ENCODE assay signal across 23 cellular contexts in the genomic region with DNA sequence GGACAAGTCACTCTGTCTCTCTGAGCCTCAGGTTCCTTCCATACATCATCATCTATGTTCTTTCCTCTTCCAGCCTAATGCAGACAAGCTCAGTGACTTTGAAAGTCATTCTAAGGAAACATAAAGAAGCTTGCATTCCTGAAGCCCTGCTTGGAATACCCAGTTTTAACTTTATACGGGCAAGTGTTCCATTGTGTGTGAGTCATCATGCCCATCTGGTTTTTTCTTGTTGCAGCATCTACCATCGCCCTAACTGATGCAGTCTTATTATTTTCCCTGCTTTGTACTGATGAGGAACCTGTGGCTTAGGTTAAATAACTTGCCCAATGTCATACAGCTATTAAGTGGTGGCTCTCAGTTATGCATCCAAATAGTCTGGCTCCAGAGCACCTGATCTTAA.
"Had no signal": no experiment of that assay in that cellular context is flagged by ENCODE, and none has a peak within 500 bp of the region (broad histone marks: within the 10 kb centered on the region; RNA-seq: fewer than 3 reads in every experiment).

No MANE protein-coding gene starts in this region.

- H3K4me2 ChIP-seq: hepatocyte had no signal

- H3K27me3 ChIP-seq: esophagus squamous epithelium, gastroesophageal sphincter, hepatocyte had no signal

- H3K4me3 ChIP-seq: coronary artery, dorsolateral prefrontal cortex, esophagus squamous epithelium, gastroesophageal sphincter, heart left ventricle, hepatocyte, left lung, lower lobe of right lung, mucosa of descending colon had no signal

- H3K27ac ChIP-seq: coronary artery, dorsolateral prefrontal cortex, esophagus squamous epithelium, gastroesophageal sphincter, heart left ventricle, hepatocyte, left lung, lower lobe of right lung had no signal

- H2AFZ ChIP-seq: hepatocyte had no signal

- DNase-seq: dermis blood vessel endothelial cell; dorsolateral prefrontal cortex; effector CD4-positive, alpha-beta T cell; effector memory CD4-positive, alpha-beta T cell; esophagus squamous epithelium; foreskin fibroblast; heart left ventricle; hypothalamus; immature natural killer cell; islet precursor cell; left cardiac atrium; left lung; left ventricle myocardium superior; lower lobe of right lung; mesenchymal stem cell; mucosa of descending colon; naive B cell had no signal

- H3K4me1 ChIP-seq: esophagus squamous epithelium, gastroesophageal sphincter, heart left ventricle, left lung, lower lobe of right lung had no signal

- H3K9me3 ChIP-seq: esophagus squamous epithelium, gastroesophageal sphincter, heart left ventricle, left lung, lower lobe of right lung, mucosa of descending colon had no signal

- H3K79me2 ChIP-seq: hepatocyte had no signal

- H3K36me3 ChIP-seq: esophagus squamous epithelium, gastroesophageal sphincter, heart left ventricle, left lung, lower lobe of right lung had no signal

- FAIRE-seq: colon, endothelial cell of umbilical vein, frontal cortex had no signal

- ATAC-seq: gastroesophageal sphincter, heart left ventricle, left cardiac atrium, left lung, left ventricle myocardium superior, lower lobe of right lung, mucosa of descending colon had no signal
